11 cellular contexts compared by ENCODE assay signal in the genomic region with DNA sequence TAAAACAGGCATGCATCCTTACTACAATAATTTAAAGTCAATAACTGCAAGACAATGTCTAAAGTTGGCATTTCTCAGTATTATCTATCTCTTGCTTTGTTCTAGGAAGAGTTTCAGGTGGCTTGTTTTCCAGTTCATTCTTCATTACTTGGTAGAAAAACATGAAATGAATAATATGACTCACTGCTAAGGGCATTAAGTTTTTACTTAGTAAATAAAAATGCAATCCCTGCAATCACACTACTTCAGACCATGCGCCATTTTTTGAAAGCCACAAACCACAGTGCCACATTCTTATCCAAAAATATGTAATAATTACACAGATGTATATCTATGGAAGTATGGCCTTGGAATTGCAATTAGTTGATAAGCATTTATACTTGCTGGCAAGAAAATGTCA. TPM values are rescaled to one million over a fixed set of nuclear protein-coding genes. Genes with fewer than 3 reads are reported as not detected.
A peak's percentile ranks its signal among the peaks of the same experiment; 100 is the strongest.
DNase-seq lines count a peak whose midpoint lies in the region; ATAC-seq and TF ChIP-seq lines count a peak whose summit lies in the region.
"Had no signal": no experiment of that assay in that cellular context is flagged by ENCODE, and none has a peak within 500 bp of the region (broad histone marks: within the 10 kb centered on the region; RNA-seq: fewer than 3 reads in every experiment).

No MANE protein-coding gene starts in this region.

- H3K27me3 ChIP-seq in right lobe of liver, result no peaks in the 10 kb centered on the region
- H3K27me3 ChIP-seq: hepatocyte had no signal

- H3K4me1 Mint-ChIP-seq in activated naive CD4-positive, alpha-beta T cell treated with anti-CD3 and anti-CD28 coated beads, Interleukin-2, amount 10 ng/mL, durations not matched to agents 7 days and 5 days, result peaks cover 64% of the 10 kb centered on the region
- peaks cover 57% of the 10 kb centered on the region for H3K4me1 Mint-ChIP-seq in activated T-helper 2 cell treated with anti-CD3 and anti-CD28 coated beads, Interferon-gamma antibody, Interleukin-2, Interleukin-4, amounts not matched to agents 10 μg/mL and 5 μg/mL and 100 μg/mL, durations not matched to agents 14 hours and 24 hours and 36 hours (ENCODE audit: low read depth)

- H3K27ac Mint-ChIP-seq in activated naive CD4-positive, alpha-beta T cell treated with anti-CD3 and anti-CD28 coated beads, Interleukin-2, amount 50 U/mL, for 72 hours, result peak overlapping the region in 1 of 2 donors; percentile 84
- H3K27ac Mint-ChIP-seq in activated naive CD4-positive, alpha-beta T cell treated with anti-CD3 and anti-CD28 coated beads, Interleukin-2, amount 10 ng/mL, durations not matched to agents 7 days and 5 days, result no peak overlapping the region
- peak overlapping the region; percentile 40 for H3K27ac Mint-ChIP-seq in activated T-helper 2 cell treated with anti-CD3 and anti-CD28 coated beads, Interferon-gamma antibody, Interleukin-2, Interleukin-4, amounts not matched to agents 10 μg/mL and 5 μg/mL and 100 μg/mL, durations not matched to agents 14 hours and 24 hours and 36 hours

- 63% methylated on average over 1 of the region's 1 CpG for WGBS in right lobe of liver (ENCODE audit: insufficient coverage, low coverage, low lambda C conversion rate, missing lambda C conversion rate)

- no peak overlapping the region for H3K4me3 ChIP-seq in right lobe of liver
- H3K4me3 ChIP-seq: hepatocyte, skin epidermis had no signal

- no peak for TF ChIP-seq POLR2A in right lobe of liver (IDR thresholded peaks at IDR 0.05)

- no peaks in the 10 kb centered on the region for H3K27me3 Mint-ChIP-seq in activated naive CD4-positive, alpha-beta T cell treated with anti-CD3 and anti-CD28 coated beads, Interleukin-2, amount 10 ng/mL, durations not matched to agents 7 days and 5 days
- H3K27me3 Mint-ChIP-seq in activated T-helper 2 cell treated with anti-CD3 and anti-CD28 coated beads, Interferon-gamma antibody, Interleukin-2, Interleukin-4, amounts not matched to agents 10 μg/mL and 5 μg/mL and 100 μg/mL, durations not matched to agents 14 hours and 24 hours and 36 hours (ENCODE audit: low read depth), result no peaks in the 10 kb centered on the region

- DNase-seq in activated naive CD4-positive, alpha-beta T cell treated with anti-CD3 and anti-CD28 coated beads, Interleukin-2, amount 50 U/mL, for 72 hours (ENCODE audit: low spot score in 2 of 2), result no peak
- no peak for DNase-seq in activated naive CD4-positive, alpha-beta T cell treated with anti-CD3 and anti-CD28 coated beads, Interleukin-2, amount 10 ng/mL, durations not matched to agents 7 days and 5 days
- no peak for DNase-seq in activated T-helper 2 cell treated with anti-CD3 and anti-CD28 coated beads, Interferon-gamma antibody, Interleukin-2, Interleukin-4, amounts not matched to agents 10 μg/mL and 5 μg/mL and 100 μg/mL, durations not matched to agents 14 hours and 24 hours and 36 hours (ENCODE audit: low spot score)
- DNase-seq in glomerular visceral epithelial cell (ENCODE audit: extremely low spot score), result peak; percentile 50
- no peak for DNase-seq in NCI-H526 (lab: John Stamatoyannopoulos, UW)
- DNase-seq in right lobe of liver, result no peak
- no peak for DNase-seq in putamen (ENCODE audit: low spot score)
- DNase-seq in HPDE6-E6E7 (ENCODE audit: extremely low spot score), result no peak
- DNase-seq: NCI-H82 had no signal

- peaks cover 0 to 16% of the 10 kb centered on the region in 2 donors for H3K36me3 Mint-ChIP-seq in activated naive CD4-positive, alpha-beta T cell treated with anti-CD3 and anti-CD28 coated beads, Interleukin-2, amount 50 U/mL, for 72 hours
- peaks cover 16% of the 10 kb centered on the region for H3K36me3 Mint-ChIP-seq in activated naive CD4-positive, alpha-beta T cell treated with anti-CD3 and anti-CD28 coated beads, Interleukin-2, amount 10 ng/mL, durations not matched to agents 7 days and 5 days
- H3K36me3 Mint-ChIP-seq in activated T-helper 2 cell treated with anti-CD3 and anti-CD28 coated beads, Interferon-gamma antibody, Interleukin-2, Interleukin-4, amounts not matched to agents 10 μg/mL and 5 μg/mL and 100 μg/mL, durations not matched to agents 14 hours and 24 hours and 36 hours (ENCODE audit: low read depth), result peaks cover 16% of the 10 kb centered on the region

- no peak for TF ChIP-seq CTCF in right lobe of liver (IDR thresholded peaks at IDR 0.05)

- peaks cover 0 to 46% (median 23%) of the 10 kb centered on the region in 4 donors for H3K4me1 ChIP-seq in right lobe of liver

- intact Hi-C loops in activated T-helper 2 cell treated with anti-CD3 and anti-CD28 coated beads, Interferon-gamma antibody, Interleukin-2, Interleukin-4, amounts not matched to agents 10 μg/mL and 5 μg/mL and 100 μg/mL, durations not matched to agents 14 hours and 24 hours and 36 hours (cut with micrococcal nuclease), result loop anchor here (2.0 kb wide), 1 partner anchor 36 kb away; no protein-coding TSS in a partner anchor
- intact Hi-C loops in right lobe of liver (cut with DNase I), result no loop called here

- ATAC-seq in activated naive CD4-positive, alpha-beta T cell treated with anti-CD3 and anti-CD28 coated beads, Interleukin-2, amount 50 U/mL, for 72 hours, result peak; percentile 23 to 69
- no peak for ATAC-seq in right lobe of liver

- H3K27ac ChIP-seq in right lobe of liver, result no peak overlapping the region
- H3K27ac ChIP-seq: hepatocyte had no signal

- no peak overlapping the region for H3K4me3 Mint-ChIP-seq in activated naive CD4-positive, alpha-beta T cell treated with anti-CD3 and anti-CD28 coated beads, Interleukin-2, amount 10 ng/mL, durations not matched to agents 7 days and 5 days
- no peak overlapping the region for H3K4me3 Mint-ChIP-seq in activated T-helper 2 cell treated with anti-CD3 and anti-CD28 coated beads, Interferon-gamma antibody, Interleukin-2, Interleukin-4, amounts not matched to agents 10 μg/mL and 5 μg/mL and 100 μg/mL, durations not matched to agents 14 hours and 24 hours and 36 hours (ENCODE audit: low read depth)

- no peaks in the 10 kb centered on the region for H3K9me3 Mint-ChIP-seq in activated naive CD4-positive, alpha-beta T cell treated with anti-CD3 and anti-CD28 coated beads, Interleukin-2, amount 50 U/mL, for 72 hours
- no peaks in the 10 kb centered on the region for H3K9me3 Mint-ChIP-seq in activated naive CD4-positive, alpha-beta T cell treated with anti-CD3 and anti-CD28 coated beads, Interleukin-2, amount 10 ng/mL, durations not matched to agents 7 days and 5 days
- H3K9me3 Mint-ChIP-seq in activated T-helper 2 cell treated with anti-CD3 and anti-CD28 coated beads, Interferon-gamma antibody, Interleukin-2, Interleukin-4, amounts not matched to agents 10 μg/mL and 5 μg/mL and 100 μg/mL, durations not matched to agents 14 hours and 24 hours and 36 hours, result no peaks in the 10 kb centered on the region

- peaks cover 0 to 3% (median 0%) of the 10 kb centered on the region in 4 donors for H3K36me3 ChIP-seq in right lobe of liver

- H3K9me3 ChIP-seq in right lobe of liver, result no peaks in the 10 kb centered on the region

- CTCF ChIA-PET in activated naive CD4-positive, alpha-beta T cell treated with anti-CD3 and anti-CD28 coated beads, Interleukin-2, amount 10 ng/mL, durations not matched to agents 7 days and 5 days (lab: Charles Lee), result interaction anchor here (0.7 kb wide), 1 partner anchor 54 kb away, joined by 4 read pairs; no protein-coding TSS in a partner anchor

RNA-seq across cellular contexts. Expression of gene CREBBP, which starts 55.4 kb away (rescaled TPM):
- 10 to 100 TPM; 39.9 to 50.0 TPM for total RNA-seq in activated naive CD4-positive, alpha-beta T cell treated with anti-CD3 and anti-CD28 coated beads, Interleukin-2, amount 50 U/mL, for 72 hours
- 45.2 and 53.1 TPM in 2 replicates for total RNA-seq in activated T-helper 2 cell treated with anti-CD3 and anti-CD28 coated beads, Interferon-gamma antibody, Interleukin-2, Interleukin-4, amounts not matched to agents 10 μg/mL and 5 μg/mL and 100 μg/mL, durations not matched to agents 14 hours and 24 hours and 36 hours
- 10 to 100 TPM; 18.1 to 39.8 (median 29.2) TPM for total RNA-seq in right lobe of liver

Comparison
In these comparisons a context has a peak if more than half of its experiments do, and no peak if none do; other contexts are left out.
1. ATAC-seq: peak in activated naive CD4-positive, alpha-beta T cell treated with anti-CD3 and anti-CD28 coated beads, Interleukin-2, amount 50 U/mL, for 72 hours (2 of 2); none in right lobe of liver (0 of 4).